Comparison of ENCODE assay signal across 1 cellular context in genomic region chr2:69770193-69770702, GRCh38.
TF ChIP-seq lines count a peak whose summit lies in the region.

No MANE protein-coding gene starts in this region.

TF ChIP-seq in K562, 482 proteins besides CTCF, POLR2A, EP300 and RAD21 (continued from another document and continues in another):
- TF ChIP-seq JUND (IDR thresholded peaks at IDR 0.05; ENCODE audit: borderline replicate concordance, low read depth, low read length) (peak; percentile 98), JUND (tag; IDR thresholded peaks at IDR 0.05; ENCODE audit: borderline replicate concordance, low read depth, low read length) (peak; percentile 98), CXXC5 (CRISPR knock-in tag; IDR thresholded peaks at IDR 0.05) (no peak), ELF4 (CRISPR knock-in tag; IDR thresholded peaks at IDR 0.05) (no peak), FOXK1 (CRISPR knock-in tag; IDR thresholded peaks at IDR 0.05; ENCODE audit: borderline replicate concordance) (no peak), RBM17 (IDR thresholded peaks at IDR 0.05; ENCODE audit: borderline replicate concordance, low read depth, low read length) (no peak), MCM3 (IDR thresholded peaks at IDR 0.05) (no peak), BRD9 (IDR thresholded peaks at IDR 0.05; ENCODE audit: low read depth, partially characterized antibody) (no peak), RREB1 (CRISPR knock-in tag; IDR thresholded peaks at IDR 0.05) (no peak), ZNF764 (CRISPR knock-in tag; IDR thresholded peaks at IDR 0.05; ENCODE audit: low read depth) (no peak), JUNB (CRISPR knock-in tag; conservative IDR thresholded peaks at IDR 0.05) (0 out of 2 replicates have a peak, but pooled peaks have one; percentile 31), ZNF347 (CRISPR knock-in tag; IDR thresholded peaks at IDR 0.05; ENCODE audit: low read depth) (no peak), GMEB1 (CRISPR knock-in tag; IDR thresholded peaks at IDR 0.05) (no peak), CHD7 (IDR thresholded peaks at IDR 0.05; ENCODE audit: low read depth, low read length) (no peak), ZNF23 (CRISPR knock-in tag; IDR thresholded peaks at IDR 0.05) (no peak), SNRNP70 (optimal IDR thresholded peaks at IDR 0.05; ENCODE audit: low read depth, low read length) (no peak), HDAC2 (IDR thresholded peaks at IDR 0.05) (peak; percentile 49; the same call in 1 of the 2 replicates), NR1H2 (CRISPR knock-in tag; IDR thresholded peaks at IDR 0.05) (no peak), NCOA6 (IDR thresholded peaks at IDR 0.05) (no peak), FOXK2 (conservative IDR thresholded peaks at IDR 0.05 in 1 of 2, IDR thresholded peaks at IDR 0.05 in 1 of 2; ENCODE audit: low read depth in 2 of 2) (peak; percentile 51 to 66; a peak in 2 of 4 replicates), NFE2 (IDR thresholded peaks at IDR 0.05; ENCODE audit: low read depth) (peak; percentile 35; the same call in 1 of the 2 replicates), IRF2 (CRISPR knock-in tag; IDR thresholded peaks at IDR 0.05) (no peak)
- TF ChIP-seq, protein P1, sequence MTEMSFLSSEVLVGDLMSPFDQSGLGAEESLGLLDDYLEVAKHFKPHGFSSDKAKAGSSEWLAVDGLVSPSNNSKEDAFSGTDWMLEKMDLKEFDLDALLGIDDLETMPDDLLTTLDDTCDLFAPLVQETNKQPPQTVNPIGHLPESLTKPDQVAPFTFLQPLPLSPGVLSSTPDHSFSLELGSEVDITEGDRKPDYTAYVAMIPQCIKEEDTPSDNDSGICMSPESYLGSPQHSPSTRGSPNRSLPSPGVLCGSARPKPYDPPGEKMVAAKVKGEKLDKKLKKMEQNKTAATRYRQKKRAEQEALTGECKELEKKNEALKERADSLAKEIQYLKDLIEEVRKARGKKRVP (CRISPR knock-in tag; IDR thresholded peaks at IDR 0.05), result no peak
- TF ChIP-seq, protein P2, sequence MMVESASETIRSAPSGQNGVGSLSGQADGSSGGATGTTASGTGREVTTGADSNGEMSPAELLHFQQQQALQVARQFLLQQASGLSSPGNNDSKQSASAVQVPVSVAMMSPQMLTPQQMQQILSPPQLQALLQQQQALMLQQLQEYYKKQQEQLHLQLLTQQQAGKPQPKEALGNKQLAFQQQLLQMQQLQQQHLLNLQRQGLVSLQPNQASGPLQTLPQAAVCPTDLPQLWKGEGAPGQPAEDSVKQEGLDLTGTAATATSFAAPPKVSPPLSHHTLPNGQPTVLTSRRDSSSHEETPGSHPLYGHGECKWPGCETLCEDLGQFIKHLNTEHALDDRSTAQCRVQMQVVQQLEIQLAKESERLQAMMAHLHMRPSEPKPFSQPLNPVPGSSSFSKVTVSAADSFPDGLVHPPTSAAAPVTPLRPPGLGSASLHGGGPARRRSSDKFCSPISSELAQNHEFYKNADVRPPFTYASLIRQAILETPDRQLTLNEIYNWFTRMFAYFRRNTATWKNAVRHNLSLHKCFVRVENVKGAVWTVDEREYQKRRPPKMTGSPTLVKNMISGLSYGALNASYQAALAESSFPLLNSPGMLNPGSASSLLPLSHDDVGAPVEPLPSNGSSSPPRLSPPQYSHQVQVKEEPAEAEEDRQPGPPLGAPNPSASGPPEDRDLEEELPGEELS (CRISPR knock-in tag; IDR thresholded peaks at IDR 0.05; ENCODE audit: borderline replicate concordance), result no peak
- TF ChIP-seq, protein P3, sequence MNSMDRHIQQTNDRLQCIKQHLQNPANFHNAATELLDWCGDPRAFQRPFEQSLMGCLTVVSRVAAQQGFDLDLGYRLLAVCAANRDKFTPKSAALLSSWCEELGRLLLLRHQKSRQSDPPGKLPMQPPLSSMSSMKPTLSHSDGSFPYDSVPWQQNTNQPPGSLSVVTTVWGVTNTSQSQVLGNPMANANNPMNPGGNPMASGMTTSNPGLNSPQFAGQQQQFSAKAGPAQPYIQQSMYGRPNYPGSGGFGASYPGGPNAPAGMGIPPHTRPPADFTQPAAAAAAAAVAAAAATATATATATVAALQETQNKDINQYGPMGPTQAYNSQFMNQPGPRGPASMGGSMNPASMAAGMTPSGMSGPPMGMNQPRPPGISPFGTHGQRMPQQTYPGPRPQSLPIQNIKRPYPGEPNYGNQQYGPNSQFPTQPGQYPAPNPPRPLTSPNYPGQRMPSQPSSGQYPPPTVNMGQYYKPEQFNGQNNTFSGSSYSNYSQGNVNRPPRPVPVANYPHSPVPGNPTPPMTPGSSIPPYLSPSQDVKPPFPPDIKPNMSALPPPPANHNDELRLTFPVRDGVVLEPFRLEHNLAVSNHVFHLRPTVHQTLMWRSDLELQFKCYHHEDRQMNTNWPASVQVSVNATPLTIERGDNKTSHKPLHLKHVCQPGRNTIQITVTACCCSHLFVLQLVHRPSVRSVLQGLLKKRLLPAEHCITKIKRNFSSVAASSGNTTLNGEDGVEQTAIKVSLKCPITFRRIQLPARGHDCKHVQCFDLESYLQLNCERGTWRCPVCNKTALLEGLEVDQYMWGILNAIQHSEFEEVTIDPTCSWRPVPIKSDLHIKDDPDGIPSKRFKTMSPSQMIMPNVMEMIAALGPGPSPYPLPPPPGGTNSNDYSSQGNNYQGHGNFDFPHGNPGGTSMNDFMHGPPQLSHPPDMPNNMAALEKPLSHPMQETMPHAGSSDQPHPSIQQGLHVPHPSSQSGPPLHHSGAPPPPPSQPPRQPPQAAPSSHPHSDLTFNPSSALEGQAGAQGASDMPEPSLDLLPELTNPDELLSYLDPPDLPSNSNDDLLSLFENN (IDR thresholded peaks at IDR 0.05; ENCODE audit: low read depth in 2 of 2, low read length in 2 of 2), result no peak
